In the genomic region with DNA sequence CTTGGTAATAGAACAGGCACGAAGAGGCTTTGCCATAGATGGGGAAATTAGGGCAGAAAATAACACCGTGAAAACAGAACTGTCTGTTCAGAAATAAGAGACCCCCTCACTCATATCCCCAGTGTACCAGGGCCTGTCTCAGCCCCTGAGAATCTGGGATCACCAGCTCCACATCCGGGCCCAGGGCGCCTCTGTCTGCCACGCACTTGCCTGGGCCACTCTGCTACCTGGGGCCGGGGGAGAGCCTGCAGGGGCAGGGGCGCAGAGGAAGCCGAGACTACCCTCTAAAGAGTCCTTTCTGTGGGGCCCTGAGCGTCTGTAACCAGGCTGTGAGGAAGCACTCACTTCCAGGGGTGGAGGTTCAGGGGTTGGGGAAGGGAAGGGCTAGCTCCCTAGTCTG, we compare ENCODE assay signal across 24 cellular contexts. TPM values are rescaled to one million over a fixed set of nuclear protein-coding genes. Genes with fewer than 3 reads are reported as not detected.
DNase-seq lines count a peak whose midpoint lies in the region; ATAC-seq, FAIRE-seq and TF ChIP-seq lines count a peak whose summit lies in the region.
"Had no signal": no experiment of that assay in that cellular context is flagged by ENCODE, and none has a peak within 500 bp of the region (broad histone marks: within the 10 kb centered on the region; RNA-seq: fewer than 3 reads in every experiment).

No MANE protein-coding gene starts in this region.

- H3K4me2 ChIP-seq in GM23338 (peak overlapping the region; percentile 51; the same call in 1 of the 2 replicates), neural progenitor cell (peak overlapping the region; percentile 17)

- H3K9me3 ChIP-seq in neural progenitor cell (ENCODE audit: low read depth) (no peaks in the 10 kb centered on the region), kidney (ENCODE audit: control insufficient read depth in 1 of 2, low read length in 2 of 2) (no peaks in the 10 kb centered on the region)
- H3K9me3 ChIP-seq: HAP-1, thoracic aorta had no signal

- H3K4me3 ChIP-seq in GM23338 (no peak overlapping the region), neural progenitor cell (no peak overlapping the region), kidney (ENCODE audit: low read length in 2 of 2) (no peak overlapping the region)
- H3K4me3 ChIP-seq: HAP-1, skin epidermis, thoracic aorta had no signal

- H3K4me1 ChIP-seq in GM23338 (ENCODE audit: insufficient read depth) (peaks cover 20% of the 10 kb centered on the region; the same call in 1 of the 2 replicates), neural progenitor cell (peaks cover 34% of the 10 kb centered on the region), kidney (ENCODE audit: control insufficient read depth in 1 of 2, insufficient read depth in 1 of 2, low read depth in 1 of 2, low read length in 2 of 2) (peaks cover 10 to 14% of the 10 kb centered on the region in 2 donors)

- H2AFZ ChIP-seq in GM23338 (no peak overlapping the region), neural progenitor cell (replicated peaks) (no peak overlapping the region)

- H3K9me2 ChIP-seq in GM23338 (ENCODE audit: insufficient read depth): no peaks in the 10 kb centered on the region

- intact Hi-C loops in kidney (cut with DNase I): no loop called here

- no peaks in the 10 kb centered on the region for H3K36me3 ChIP-seq in GM23338 (ENCODE audit: insufficient read depth)
- H3K36me3 ChIP-seq in neural progenitor cell: no peaks in the 10 kb centered on the region
- H3K36me3 ChIP-seq in kidney (ENCODE audit: control insufficient read depth in 1 of 2, insufficient read depth in 2 of 2, low read length in 2 of 2): no peaks in the 10 kb centered on the region
- H3K36me3 ChIP-seq: HAP-1, thoracic aorta had no signal

- H3K27ac ChIP-seq in GM23338 (ENCODE audit: low read depth) (no peak overlapping the region), epithelial cell of prostate (peak overlapping the region; percentile 17), neural progenitor cell (no peak overlapping the region), kidney (ENCODE audit: low read depth in 2 of 2, low read length in 2 of 2) (no peak overlapping the region)
- H3K27ac ChIP-seq: thoracic aorta had no signal

- H3K4me3 Mint-ChIP-seq in GM23338 (no peak overlapping the region), neural progenitor cell (peak overlapping the region; percentile 22)
- H3K4me3 Mint-ChIP-seq: activated CD4-positive, alpha-beta T cell treated with anti-CD3 and anti-CD28 coated beads for 36 hours; activated naive CD4-positive, alpha-beta T cell treated with anti-CD3 and anti-CD28 coated beads, Interleukin-2, amount 10 ng/mL, durations not matched to agents 7 days and 5 days; activated T-cell treated with anti-CD3 and anti-CD28 coated beads, Interleukin-2, amount 50 U/mL, for 24 hours; central memory CD8-positive, alpha-beta T cell; memory B cell; naive thymus-derived CD8-positive, alpha-beta T cell had no signal

- no peaks in the 10 kb centered on the region for H3K27me3 ChIP-seq in GM23338 (ENCODE audit: insufficient read depth)
- no peaks in the 10 kb centered on the region for H3K27me3 ChIP-seq in neural progenitor cell

- H3K9me3 Mint-ChIP-seq in GM23338 (no peaks in the 10 kb centered on the region), neural progenitor cell (no peaks in the 10 kb centered on the region)
- H3K9me3 Mint-ChIP-seq: activated naive CD4-positive, alpha-beta T cell treated with anti-CD3 and anti-CD28 coated beads, Interleukin-2, amount 10 ng/mL, durations not matched to agents 7 days and 5 days; activated T-cell treated with anti-CD3 and anti-CD28 coated beads, Interleukin-2, amount 50 U/mL, for 24 hours; central memory CD8-positive, alpha-beta T cell; memory B cell; stimulated activated effector memory CD8-positive, alpha-beta T cell treated with anti-CD3 and anti-CD28 coated beads, Interleukin-12 subunit alpha, Interleukin-12 subunit beta, amount 100 ng/mL, for 72 hours had no signal

- H3K27me3 Mint-ChIP-seq in GM23338 (ENCODE audit: insufficient read depth, low read depth, poor library complexity): peaks cover 23% of the 10 kb centered on the region
- peaks cover 2% of the 10 kb centered on the region for H3K27me3 Mint-ChIP-seq in neural progenitor cell (ENCODE audit: insufficient read depth, low read depth)

- TF ChIP-seq CTCF in GM23338 (conservative IDR thresholded peaks at IDR 0.05; ENCODE audit: low read depth in 2 of 2) (no peak), neural progenitor cell (IDR thresholded peaks at IDR 0.05) (no peak), GM20000 (IDR thresholded peaks at IDR 0.05; ENCODE audit: extremely low read depth, missing control alignments) (no peak), kidney (IDR thresholded peaks at IDR 0.05; ENCODE audit: borderline replicate concordance, extremely low read depth, insufficient read depth) (no peak)

- H3K9ac ChIP-seq in neural progenitor cell (no peak overlapping the region), kidney (ENCODE audit: low read length in 2 of 2) (no peak overlapping the region)

- H3K4me1 Mint-ChIP-seq in GM23338 (peaks cover 69% of the 10 kb centered on the region), neural progenitor cell (peaks cover 82% of the 10 kb centered on the region)
- H3K4me1 Mint-ChIP-seq: activated CD4-positive, alpha-beta T cell treated with anti-CD3 and anti-CD28 coated beads for 36 hours; activated naive CD4-positive, alpha-beta T cell treated with anti-CD3 and anti-CD28 coated beads, Interleukin-2, amount 10 ng/mL, durations not matched to agents 7 days and 5 days; central memory CD8-positive, alpha-beta T cell; memory B cell had no signal

- ATAC-seq in GM23338: peak; percentile 25
- ATAC-seq: naive thymus-derived CD8-positive, alpha-beta T cell had no signal

- DNase-seq in GM23338 (ENCODE audit: low spot score) (no peak), SKM-1 (lab: John Stamatoyannopoulos, UW; ENCODE audit: unreplicated experiment) (peak; percentile 81), epithelial cell of prostate (ENCODE audit: low read depth, low spot score) (no peak), neural progenitor cell (ENCODE audit: low spot score) (no peak), EL (no peak), amygdala (lab: John Stamatoyannopoulos, UW) (no peak), GM20000 (ENCODE audit: low spot score) (no peak), kidney (no peak)
- DNase-seq: activated CD8-positive, alpha-beta memory T cell treated with anti-CD3 and anti-CD28 coated beads for 24 hours; activated naive CD4-positive, alpha-beta T cell treated with anti-CD3 and anti-CD28 coated beads, Interleukin-2, amount 10 ng/mL, durations not matched to agents 7 days and 5 days; activated T-cell treated with anti-CD3 and anti-CD28 coated beads, Interleukin-2, amount 50 U/mL, for 24 hours; CD4-positive, alpha-beta memory T cell; effector CD8-positive, alpha-beta T cell; Karpas-422; naive thymus-derived CD8-positive, alpha-beta T cell; NCI-H2081 treated with DMSO at 0.1 percent for 48 hours; stimulated activated CD4-positive, alpha-beta T cell treated with anti-CD3 and anti-CD28 coated beads, Interleukin-2, amount 100 ng/mL, for 24 hours had no signal

- FAIRE-seq in kidney (lab: Jason Lieb, UNC): no peak

- H3F3A ChIP-seq in GM23338 (replicated peaks; ENCODE audit: low read depth) (no peaks in the 10 kb centered on the region), neural progenitor cell (ENCODE audit: low read depth) (peaks cover 3% of the 10 kb centered on the region)

- peaks cover 88% of the 10 kb centered on the region for H4K20me1 ChIP-seq in GM23338 (replicated peaks; ENCODE audit: insufficient read depth)
- H4K20me1 ChIP-seq in neural progenitor cell (ENCODE audit: low read depth): peaks cover 100% of the 10 kb centered on the region

- H3K36me3 Mint-ChIP-seq in GM23338 (ENCODE audit: low read depth) (peaks cover 14% of the 10 kb centered on the region), neural progenitor cell (peaks cover 7% of the 10 kb centered on the region)
- H3K36me3 Mint-ChIP-seq: activated naive CD4-positive, alpha-beta T cell treated with anti-CD3 and anti-CD28 coated beads, Interleukin-2, amount 10 ng/mL, durations not matched to agents 7 days and 5 days; memory B cell had no signal

- H3K79me2 ChIP-seq in GM23338 (replicated peaks; ENCODE audit: insufficient read depth) (peaks cover 96% of the 10 kb centered on the region), neural progenitor cell (ENCODE audit: low read depth) (peaks cover 100% of the 10 kb centered on the region)

- H3K27ac Mint-ChIP-seq in GM23338 (no peak overlapping the region), neural progenitor cell (peak overlapping the region; percentile 89)
- H3K27ac Mint-ChIP-seq: activated CD4-positive, alpha-beta T cell treated with anti-CD3 and anti-CD28 coated beads for 36 hours; activated naive CD4-positive, alpha-beta T cell treated with anti-CD3 and anti-CD28 coated beads, Interleukin-2, amount 10 ng/mL, durations not matched to agents 7 days and 5 days; activated T-cell treated with anti-CD3 and anti-CD28 coated beads, Interleukin-2, amount 50 U/mL, for 24 hours; memory B cell; stimulated activated effector memory CD8-positive, alpha-beta T cell treated with anti-CD3 and anti-CD28 coated beads, Interleukin-12 subunit alpha, Interleukin-12 subunit beta, amount 100 ng/mL, for 72 hours had no signal

TF ChIP-seq in GM23338, 12 proteins besides CTCF, POLR2A, EP300 and RAD21 (continues in another document):
- no peak for TF ChIP-seq ZNF331 (CRISPR knock-in tag; IDR thresholded peaks at IDR 0.05; ENCODE audit: low read depth)
- TF ChIP-seq CREB1 (CRISPR knock-in tag; IDR thresholded peaks at IDR 0.05; ENCODE audit: low read depth): no peak

RNA-seq across cellular contexts. Expression of a gene that starts 19.8 kb away (rescaled TPM):
- total RNA-seq in GM23338 (2014; rRNA removed; shearing (Covaris generic)): 48.4 and 56.3 TPM in 2 replicates
- polyA plus RNA-seq in GM23338 (2016; fragmentation: Nextera tagmentation; extraction: Ambion mirVana): 18.7 and 19.9 TPM in 2 replicates
- 19.5 and 27.4 TPM in 2 replicates for total RNA-seq in neural progenitor cell (ENCODE audit: low replicate concordance)
- 13.2 TPM for total RNA-seq in kidney
- polyA plus RNA-seq in kidney (ENCODE audit: insufficient read depth, low read depth, low replicate concordance): 6.0 TPM
